In the genomic region with DNA sequence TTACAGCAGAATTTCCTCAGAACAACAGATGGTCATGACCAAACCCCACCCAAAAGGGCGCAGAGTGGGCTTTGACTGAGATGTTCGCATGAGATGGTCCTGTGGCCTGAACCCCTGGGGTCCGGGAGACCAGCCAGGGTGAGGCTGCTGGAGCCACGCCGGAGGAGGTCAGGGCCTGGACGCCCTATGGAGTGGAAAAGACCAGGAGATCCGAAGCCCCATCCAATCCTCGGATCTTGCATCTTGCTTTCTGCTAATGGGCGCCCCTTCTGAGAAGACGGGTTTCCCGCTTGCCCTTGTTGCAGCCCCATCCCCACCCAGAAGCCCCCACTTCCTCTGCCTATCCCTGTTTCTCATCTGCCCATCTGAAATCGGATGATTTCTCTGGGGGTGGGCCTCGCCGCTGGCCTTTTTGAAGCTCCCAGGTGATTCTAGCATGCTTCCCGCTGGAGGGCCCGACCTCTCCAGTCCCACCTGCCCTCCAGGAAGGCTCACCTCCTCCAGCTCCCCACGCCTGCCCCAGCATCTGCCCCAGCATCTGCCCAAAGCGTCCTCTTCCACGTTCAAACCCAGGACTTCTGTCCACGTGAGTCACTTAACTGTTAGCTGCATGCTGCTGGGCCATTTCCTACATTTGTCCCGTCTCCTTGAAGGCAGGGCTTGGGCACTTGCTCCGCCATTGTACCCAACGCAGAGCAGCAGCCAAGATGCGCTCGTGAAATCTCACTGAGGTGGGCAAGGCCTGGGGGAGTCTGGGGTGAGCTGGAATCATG, we compare ENCODE assay signal across 21 cellular contexts. TPM values are rescaled to one million over a fixed set of nuclear protein-coding genes. Genes with fewer than 3 reads are reported as not detected.
DNase-seq lines count a peak whose midpoint lies in the region; ATAC-seq and TF ChIP-seq lines count a peak whose summit lies in the region.
"Had no signal": no experiment of that assay in that cellular context is flagged by ENCODE, and none has a peak within 500 bp of the region (broad histone marks: within the 10 kb centered on the region; RNA-seq: fewer than 3 reads in every experiment).

No MANE protein-coding gene starts in this region.

- no peaks in the 10 kb centered on the region for H3K36me3 Mint-ChIP-seq in CD14-positive monocyte

- no peaks in the 10 kb centered on the region for H3K36me3 ChIP-seq in spleen

- no peak for TF ChIP-seq CTCF in CD14-positive monocyte (IDR thresholded peaks at IDR 0.05)
- no peak for TF ChIP-seq CTCF in spleen (IDR thresholded peaks at IDR 0.05 in 8 of 11, conservative IDR thresholded peaks at IDR 0.05 in 3 of 11)

- DNase-seq in CD14-positive monocyte (ENCODE audit: low spot score), result peak; percentile 35
- DNase-seq in caudate nucleus (lab: John Stamatoyannopoulos, UW), result no peak
- DNase-seq in spleen, result peak; percentile 66
- no peak for DNase-seq in NCI-H2029 treated with DMSO at 0.1 percent for 48 hours (lab: John Stamatoyannopoulos, UW)
- no peak for DNase-seq in hippocampal formation (lab: John Stamatoyannopoulos, UW)
- DNase-seq: DMS53, HFFc6, MM.1S, NCI-H1048, NCI-H1417 treated with DMSO at 0.1 percent for 48 hours, NCI-H187 treated with DMSO at 0.1 percent for 48 hours, NCI-H2171, NCI-H524 treated with DMSO at 0.1 percent for 48 hours, NCI-H82, OCI-M1 had no signal

- no peaks in the 10 kb centered on the region for H3K9me3 Mint-ChIP-seq in CD14-positive monocyte
- H3K9me3 Mint-ChIP-seq: HFFc6 had no signal

- H3K27me3 ChIP-seq in layer of hippocampus (ENCODE audit: control insufficient read depth, insufficient read depth, low read length), result no peaks in the 10 kb centered on the region
- no peaks in the 10 kb centered on the region for H3K27me3 ChIP-seq in spleen (replicated peaks in 1 of 7)

- H3K4me3 Mint-ChIP-seq in CD14-positive monocyte, result no peak overlapping the region
- H3K4me3 Mint-ChIP-seq: HFFc6 had no signal

- intact Hi-C loops in CD14-positive monocyte (cut with micrococcal nuclease) (no loop called here), spleen (cut with DNase I; ENCODE audit: low total_unique reads) (no loop called here)

- no peak overlapping the region for H3K4me3 ChIP-seq in spleen
- H3K4me3 ChIP-seq: K562 had no signal

- H3K27ac Mint-ChIP-seq in CD14-positive monocyte, result no peak overlapping the region
- H3K27ac Mint-ChIP-seq: HFFc6 had no signal

- WGBS in spleen, 5 donors, result 88 to 94% (median 93%) methylated on average over 24 to 25 of the region's 25 CpGs

- no peaks in the 10 kb centered on the region for H3K9me3 ChIP-seq in spleen

- H3K4me1 Mint-ChIP-seq in CD14-positive monocyte, result no peaks in the 10 kb centered on the region

- no peaks in the 10 kb centered on the region for H3K4me1 ChIP-seq in spleen

- H3K27ac ChIP-seq in caudate nucleus (ENCODE audit: low read depth, low read length) (peak overlapping the region; percentile 86), layer of hippocampus (ENCODE audit: low read depth, low read length) (peak overlapping the region; percentile 2), spleen (no peak overlapping the region)
- H3K27ac ChIP-seq: C4-2B had no signal

- peaks cover 0 to 2% (median 2%) of the 10 kb centered on the region in 3 donors for H3K27me3 Mint-ChIP-seq in CD14-positive monocyte (ENCODE audit: low read depth in 3 of 3)

- TF ChIP-seq POLR2A in spleen (IDR thresholded peaks at IDR 0.05), result no peak

- no peak for ATAC-seq in GM18909 (IDR thresholded peaks at IDR 0.05; ENCODE audit: poor library complexity, unreplicated experiment)
- ATAC-seq in GM19452 (IDR thresholded peaks at IDR 0.05; ENCODE audit: unreplicated experiment), result no peak
- ATAC-seq: K562, Right ventricle myocardium inferior had no signal

RNA-seq across cellular contexts. Expression of a gene that starts 4.3 kb away (rescaled TPM):
- polyA plus RNA-seq in CD14-positive monocyte, result not detected
- under 1 TPM in 5 of 7 donors, not detected in 2; 0.13 to 0.59 (median 0.36) TPM for total RNA-seq in spleen
- polyA plus RNA-seq in spleen, result under 1 TPM; 0.03 to 0.17 (median 0.13) TPM
- total RNA-seq: HFFc6, K562, Right ventricle myocardium inferior had no signal
- polyA plus RNA-seq: K562 had no signal

RNA-seq across cellular contexts. Expression of a gene that starts 33.8 kb away (rescaled TPM):
- polyA plus RNA-seq in CD14-positive monocyte (100 to 1,000 TPM; 103 to 186 TPM), spleen (100 to 1,000 TPM; 102 to 168 (median 123) TPM)
- total RNA-seq in spleen, result 100 to 1,000 TPM; 219 to 310 (median 291) TPM

Comparison
In these comparisons a context has a peak if more than half of its experiments do, and no peak if none do; other contexts are left out.
1. DNase-seq: peak in CD14-positive monocyte (single experiment) and spleen (single experiment); none in caudate nucleus (0 of 61), NCI-H2029 treated with DMSO at 0.1 percent for 48 hours (single experiment) and hippocampal formation (0 of 2).
2. H3K27ac ChIP-seq: peak in caudate nucleus (single experiment) and layer of hippocampus (single experiment); none in spleen (0 of 8).